In genomic region chr7:66700633-66701131, GRCh38 we compare ENCODE assay signal across 12 cellular contexts.
"Had no signal": no experiment of that assay in that cellular context is flagged by ENCODE, and none has a peak within 500 bp of the region (broad histone marks: within the 10 kb centered on the region; RNA-seq: fewer than 3 reads in every experiment).

No MANE protein-coding gene starts in this region.

- ATAC-seq: activated T-cell treated with anti-CD3 and anti-CD28 coated beads, Interleukin-2, amount 50 U/mL, for 72 hours; esophagus mucosa; foreskin keratinocyte; left colon; natural killer cell had no signal

- H3K9me3 Mint-ChIP-seq: activated CD4-positive, alpha-beta memory T cell treated with anti-CD3 and anti-CD28 coated beads for 36 hours; activated T-cell treated with anti-CD3 and anti-CD28 coated beads, Interleukin-2, amount 50 U/mL, for 72 hours; natural killer cell had no signal

- H3K27ac ChIP-seq: foreskin keratinocyte, prostate gland had no signal

- H3K36me3 ChIP-seq: prostate gland had no signal

- H3K4me1 ChIP-seq: prostate gland had no signal

- H3K27me3 ChIP-seq: foreskin keratinocyte had no signal

- H3K27me3 Mint-ChIP-seq: activated CD4-positive, alpha-beta memory T cell treated with anti-CD3 and anti-CD28 coated beads for 36 hours had no signal

- DNase-seq: activated CD4-positive, alpha-beta memory T cell treated with anti-CD3 and anti-CD28 coated beads for 36 hours; activated naive CD4-positive, alpha-beta T cell; activated T-cell treated with anti-CD3 and anti-CD28 coated beads, Interleukin-2, amount 50 U/mL, for 72 hours; dermis blood vessel endothelial cell; foreskin keratinocyte; natural killer cell; occipital lobe; T-helper 9 cell had no signal

- H3K36me3 Mint-ChIP-seq: activated CD4-positive, alpha-beta memory T cell treated with anti-CD3 and anti-CD28 coated beads for 36 hours; natural killer cell had no signal

- H3K27ac Mint-ChIP-seq: activated CD4-positive, alpha-beta memory T cell treated with anti-CD3 and anti-CD28 coated beads for 36 hours; activated T-cell treated with anti-CD3 and anti-CD28 coated beads, Interleukin-2, amount 50 U/mL, for 72 hours; natural killer cell had no signal

- H3K4me3 ChIP-seq: lung, prostate gland had no signal

- H3K9me3 ChIP-seq: prostate gland had no signal

- H3K4me3 Mint-ChIP-seq: activated CD4-positive, alpha-beta memory T cell treated with anti-CD3 and anti-CD28 coated beads for 36 hours; activated T-cell treated with anti-CD3 and anti-CD28 coated beads, Interleukin-2, amount 50 U/mL, for 72 hours; natural killer cell had no signal
